Comparison of ENCODE assay signal across 1 cellular context in the genomic region with DNA sequence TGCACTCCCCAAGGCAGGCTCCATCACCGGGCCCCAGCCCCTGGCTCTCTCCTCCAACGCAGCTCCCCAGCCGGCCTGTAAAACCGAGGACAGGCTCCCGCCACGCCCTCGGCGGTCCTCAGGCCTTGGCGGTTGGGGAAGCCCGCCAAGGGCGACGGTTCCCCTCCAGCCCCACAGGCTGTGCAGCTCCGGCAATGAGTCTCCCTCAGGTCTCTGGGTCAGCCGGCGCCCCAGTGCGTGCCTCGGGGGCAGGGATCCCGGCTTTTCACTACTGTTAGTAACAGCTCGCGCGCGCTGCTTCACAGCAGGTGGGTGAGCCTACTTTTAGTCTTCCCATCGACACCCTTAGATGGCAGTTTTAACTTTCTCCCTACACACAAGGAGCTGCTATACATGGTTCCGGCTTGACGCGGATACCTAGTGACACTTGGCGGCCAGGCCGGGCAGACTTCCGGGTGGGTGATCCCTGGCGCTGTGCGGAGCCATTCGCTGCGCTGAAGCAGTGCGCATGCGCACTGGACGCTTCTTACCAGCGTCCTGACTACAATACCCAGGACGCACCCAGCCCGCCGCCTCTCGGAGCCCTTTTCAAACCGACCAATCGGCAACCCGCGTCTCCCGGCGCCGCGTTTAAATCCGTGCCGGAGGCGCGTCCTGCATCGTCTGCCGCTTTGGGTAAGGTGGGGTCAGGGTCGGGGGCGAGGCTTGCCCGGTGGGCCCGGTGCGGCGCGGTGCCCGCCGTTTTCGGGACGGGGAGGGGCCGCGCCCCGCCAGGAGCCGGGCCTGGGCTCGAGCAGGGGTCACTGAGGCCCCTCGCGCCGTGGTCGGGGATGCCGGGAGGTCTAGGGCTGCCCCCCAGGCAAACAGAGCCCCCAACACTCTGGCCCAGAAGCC.
A peak's percentile ranks its signal among the peaks of the same experiment; 100 is the strongest.
TF ChIP-seq lines count a peak whose summit lies in the region.

A gene with protein sequence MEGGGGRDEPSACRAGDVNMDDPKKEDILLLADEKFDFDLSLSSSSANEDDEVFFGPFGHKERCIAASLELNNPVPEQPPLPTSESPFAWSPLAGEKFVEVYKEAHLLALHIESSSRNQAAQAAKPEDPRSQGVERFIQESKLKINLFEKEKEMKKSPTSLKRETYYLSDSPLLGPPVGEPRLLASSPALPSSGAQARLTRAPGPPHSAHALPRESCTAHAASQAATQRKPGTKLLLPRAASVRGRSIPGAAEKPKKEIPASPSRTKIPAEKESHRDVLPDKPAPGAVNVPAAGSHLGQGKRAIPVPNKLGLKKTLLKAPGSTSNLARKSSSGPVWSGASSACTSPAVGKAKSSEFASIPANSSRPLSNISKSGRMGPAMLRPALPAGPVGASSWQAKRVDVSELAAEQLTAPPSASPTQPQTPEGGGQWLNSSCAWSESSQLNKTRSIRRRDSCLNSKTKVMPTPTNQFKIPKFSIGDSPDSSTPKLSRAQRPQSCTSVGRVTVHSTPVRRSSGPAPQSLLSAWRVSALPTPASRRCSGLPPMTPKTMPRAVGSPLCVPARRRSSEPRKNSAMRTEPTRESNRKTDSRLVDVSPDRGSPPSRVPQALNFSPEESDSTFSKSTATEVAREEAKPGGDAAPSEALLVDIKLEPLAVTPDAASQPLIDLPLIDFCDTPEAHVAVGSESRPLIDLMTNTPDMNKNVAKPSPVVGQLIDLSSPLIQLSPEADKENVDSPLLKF (plus strand): TSS at position 614 of the 894 bp plus-strand sequence. CDS start 531 bp downstream, outside the sequence.

TF ChIP-seq in HepG2, 621 proteins besides CTCF, POLR2A, EP300 and RAD21 (continued from another document):
- peak; percentile 80 for TF ChIP-seq YY1 (IDR thresholded peaks at IDR 0.05; ENCODE audit: insufficient read depth, insufficient replicate concordance, low read depth, low read length)
- peak; percentile 51 for TF ChIP-seq GABPA (IDR thresholded peaks at IDR 0.05; ENCODE audit: low read depth, low read length)
- TF ChIP-seq GABPA (CRISPR knock-in tag; IDR thresholded peaks at IDR 0.05; ENCODE audit: low read depth) = peak; percentile 85
- TF ChIP-seq, protein P1, sequence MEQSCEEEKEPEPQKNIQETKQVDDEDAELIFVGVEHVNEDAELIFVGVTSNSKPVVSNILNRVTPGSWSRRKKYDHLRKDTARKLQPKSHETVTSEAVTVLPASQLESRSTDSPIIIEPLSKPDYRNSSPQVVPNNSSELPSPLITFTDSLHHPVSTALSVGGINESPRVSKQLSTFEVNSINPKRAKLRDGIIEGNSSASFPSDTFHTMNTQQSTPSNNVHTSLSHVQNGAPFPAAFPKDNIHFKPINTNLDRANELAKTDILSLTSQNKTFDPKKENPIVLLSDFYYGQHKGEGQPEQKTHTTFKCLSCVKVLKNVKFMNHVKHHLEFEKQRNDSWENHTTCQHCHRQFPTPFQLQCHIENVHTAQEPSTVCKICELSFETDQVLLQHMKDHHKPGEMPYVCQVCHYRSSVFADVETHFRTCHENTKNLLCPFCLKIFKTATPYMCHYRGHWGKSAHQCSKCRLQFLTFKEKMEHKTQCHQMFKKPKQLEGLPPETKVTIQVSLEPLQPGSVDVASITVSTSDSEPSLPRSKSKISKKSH (CRISPR knock-in tag; IDR thresholded peaks at IDR 0.05; ENCODE audit: borderline replicate concordance) = no peak
- TF ChIP-seq, protein P2, sequence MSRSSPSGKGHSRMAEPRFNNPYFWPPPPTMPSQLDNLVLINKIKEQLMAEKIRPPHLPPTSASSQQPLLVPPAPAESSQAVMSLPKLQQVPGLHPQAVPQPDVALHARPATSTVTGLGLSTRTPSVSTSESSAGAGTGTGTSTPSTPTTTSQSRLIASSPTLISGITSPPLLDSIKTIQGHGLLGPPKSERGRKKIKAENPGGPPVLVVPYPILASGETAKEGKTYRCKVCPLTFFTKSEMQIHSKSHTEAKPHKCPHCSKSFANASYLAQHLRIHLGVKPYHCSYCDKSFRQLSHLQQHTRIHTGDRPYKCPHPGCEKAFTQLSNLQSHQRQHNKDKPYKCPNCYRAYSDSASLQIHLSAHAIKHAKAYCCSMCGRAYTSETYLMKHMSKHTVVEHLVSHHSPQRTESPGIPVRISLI (CRISPR knock-in tag; IDR thresholded peaks at IDR 0.05; ENCODE audit: borderline replicate concordance) = no peak
- TF ChIP-seq SMC3 (IDR thresholded peaks at IDR 0.05; ENCODE audit: low read length) = no peak
- TF ChIP-seq, protein P3, sequence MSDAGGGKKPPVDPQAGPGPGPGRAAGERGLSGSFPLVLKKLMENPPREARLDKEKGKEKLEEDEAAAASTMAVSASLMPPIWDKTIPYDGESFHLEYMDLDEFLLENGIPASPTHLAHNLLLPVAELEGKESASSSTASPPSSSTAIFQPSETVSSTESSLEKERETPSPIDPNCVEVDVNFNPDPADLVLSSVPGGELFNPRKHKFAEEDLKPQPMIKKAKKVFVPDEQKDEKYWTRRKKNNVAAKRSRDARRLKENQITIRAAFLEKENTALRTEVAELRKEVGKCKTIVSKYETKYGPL (CRISPR knock-in tag; IDR thresholded peaks at IDR 0.05) = no peak
- TF ChIP-seq, protein P4, sequence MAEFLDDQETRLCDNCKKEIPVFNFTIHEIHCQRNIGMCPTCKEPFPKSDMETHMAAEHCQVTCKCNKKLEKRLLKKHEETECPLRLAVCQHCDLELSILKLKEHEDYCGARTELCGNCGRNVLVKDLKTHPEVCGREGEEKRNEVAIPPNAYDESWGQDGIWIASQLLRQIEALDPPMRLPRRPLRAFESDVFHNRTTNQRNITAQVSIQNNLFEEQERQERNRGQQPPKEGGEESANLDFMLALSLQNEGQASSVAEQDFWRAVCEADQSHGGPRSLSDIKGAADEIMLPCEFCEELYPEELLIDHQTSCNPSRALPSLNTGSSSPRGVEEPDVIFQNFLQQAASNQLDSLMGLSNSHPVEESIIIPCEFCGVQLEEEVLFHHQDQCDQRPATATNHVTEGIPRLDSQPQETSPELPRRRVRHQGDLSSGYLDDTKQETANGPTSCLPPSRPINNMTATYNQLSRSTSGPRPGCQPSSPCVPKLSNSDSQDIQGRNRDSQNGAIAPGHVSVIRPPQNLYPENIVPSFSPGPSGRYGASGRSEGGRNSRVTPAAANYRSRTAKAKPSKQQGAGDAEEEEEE (CRISPR knock-in tag; IDR thresholded peaks at IDR 0.05; ENCODE audit: borderline replicate concordance) = no peak
- peak; percentile 88 for TF ChIP-seq AGO1 (IDR thresholded peaks at IDR 0.05; ENCODE audit: low read depth, low read length, poor library complexity, severe bottlenecking)
- no peak for TF ChIP-seq ZNF883 (CRISPR knock-in tag; IDR thresholded peaks at IDR 0.05; ENCODE audit: not compliant biosample characterization)
- no peak for TF ChIP-seq ZFP82 (CRISPR knock-in tag; IDR thresholded peaks at IDR 0.05; ENCODE audit: borderline replicate concordance)
- peak; percentile 93; the same call in 1 of the 2 replicates for TF ChIP-seq ZFYVE20 (CRISPR knock-in tag; IDR thresholded peaks at IDR 0.05; ENCODE audit: borderline replicate concordance, low read depth)
- no peak for TF ChIP-seq CHD4 (IDR thresholded peaks at IDR 0.05; ENCODE audit: borderline replicate concordance, low read length)
- TF ChIP-seq, protein P5, sequence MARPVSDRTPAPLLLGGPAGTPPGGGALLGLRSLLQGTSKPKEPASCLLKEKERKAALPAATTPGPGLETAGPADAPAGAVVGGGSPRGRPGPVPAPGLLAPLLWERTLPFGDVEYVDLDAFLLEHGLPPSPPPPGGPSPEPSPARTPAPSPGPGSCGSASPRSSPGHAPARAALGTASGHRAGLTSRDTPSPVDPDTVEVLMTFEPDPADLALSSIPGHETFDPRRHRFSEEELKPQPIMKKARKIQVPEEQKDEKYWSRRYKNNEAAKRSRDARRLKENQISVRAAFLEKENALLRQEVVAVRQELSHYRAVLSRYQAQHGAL (CRISPR knock-in tag; IDR thresholded peaks at IDR 0.05; ENCODE audit: not compliant biosample characterization) = no peak
- peak; percentile 86 for TF ChIP-seq KDM5B (CRISPR knock-in tag; IDR thresholded peaks at IDR 0.05; ENCODE audit: borderline replicate concordance)
- TF ChIP-seq, protein P6, sequence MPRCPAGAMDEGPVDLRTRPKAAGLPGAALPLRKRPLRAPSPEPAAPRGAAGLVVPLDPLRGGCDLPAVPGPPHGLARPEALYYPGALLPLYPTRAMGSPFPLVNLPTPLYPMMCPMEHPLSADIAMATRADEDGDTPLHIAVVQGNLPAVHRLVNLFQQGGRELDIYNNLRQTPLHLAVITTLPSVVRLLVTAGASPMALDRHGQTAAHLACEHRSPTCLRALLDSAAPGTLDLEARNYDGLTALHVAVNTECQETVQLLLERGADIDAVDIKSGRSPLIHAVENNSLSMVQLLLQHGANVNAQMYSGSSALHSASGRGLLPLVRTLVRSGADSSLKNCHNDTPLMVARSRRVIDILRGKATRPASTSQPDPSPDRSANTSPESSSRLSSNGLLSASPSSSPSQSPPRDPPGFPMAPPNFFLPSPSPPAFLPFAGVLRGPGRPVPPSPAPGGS (CRISPR knock-in tag; IDR thresholded peaks at IDR 0.05) = no peak
- TF ChIP-seq, protein P7, sequence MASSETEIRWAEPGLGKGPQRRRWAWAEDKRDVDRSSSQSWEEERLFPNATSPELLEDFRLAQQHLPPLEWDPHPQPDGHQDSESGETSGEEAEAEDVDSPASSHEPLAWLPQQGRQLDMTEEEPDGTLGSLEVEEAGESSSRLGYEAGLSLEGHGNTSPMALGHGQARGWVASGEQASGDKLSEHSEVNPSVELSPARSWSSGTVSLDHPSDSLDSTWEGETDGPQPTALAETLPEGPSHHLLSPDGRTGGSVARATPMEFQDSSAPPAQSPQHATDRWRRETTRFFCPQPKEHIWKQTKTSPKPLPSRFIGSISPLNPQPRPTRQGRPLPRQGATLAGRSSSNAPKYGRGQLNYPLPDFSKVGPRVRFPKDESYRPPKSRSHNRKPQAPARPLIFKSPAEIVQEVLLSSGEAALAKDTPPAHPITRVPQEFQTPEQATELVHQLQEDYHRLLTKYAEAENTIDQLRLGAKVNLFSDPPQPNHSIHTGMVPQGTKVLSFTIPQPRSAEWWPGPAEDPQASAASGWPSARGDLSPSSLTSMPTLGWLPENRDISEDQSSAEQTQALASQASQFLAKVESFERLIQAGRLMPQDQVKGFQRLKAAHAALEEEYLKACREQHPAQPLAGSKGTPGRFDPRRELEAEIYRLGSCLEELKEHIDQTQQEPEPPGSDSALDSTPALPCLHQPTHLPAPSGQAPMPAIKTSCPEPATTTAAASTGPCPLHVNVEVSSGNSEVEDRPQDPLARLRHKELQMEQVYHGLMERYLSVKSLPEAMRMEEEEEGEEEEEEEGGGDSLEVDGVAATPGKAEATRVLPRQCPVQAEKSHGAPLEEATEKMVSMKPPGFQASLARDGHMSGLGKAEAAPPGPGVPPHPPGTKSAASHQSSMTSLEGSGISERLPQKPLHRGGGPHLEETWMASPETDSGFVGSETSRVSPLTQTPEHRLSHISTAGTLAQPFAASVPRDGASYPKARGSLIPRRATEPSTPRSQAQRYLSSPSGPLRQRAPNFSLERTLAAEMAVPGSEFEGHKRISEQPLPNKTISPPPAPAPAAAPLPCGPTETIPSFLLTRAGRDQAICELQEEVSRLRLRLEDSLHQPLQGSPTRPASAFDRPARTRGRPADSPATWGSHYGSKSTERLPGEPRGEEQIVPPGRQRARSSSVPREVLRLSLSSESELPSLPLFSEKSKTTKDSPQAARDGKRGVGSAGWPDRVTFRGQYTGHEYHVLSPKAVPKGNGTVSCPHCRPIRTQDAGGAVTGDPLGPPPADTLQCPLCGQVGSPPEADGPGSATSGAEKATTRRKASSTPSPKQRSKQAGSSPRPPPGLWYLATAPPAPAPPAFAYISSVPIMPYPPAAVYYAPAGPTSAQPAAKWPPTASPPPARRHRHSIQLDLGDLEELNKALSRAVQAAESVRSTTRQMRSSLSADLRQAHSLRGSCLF (CRISPR knock-in tag; IDR thresholded peaks at IDR 0.05; ENCODE audit: borderline replicate concordance) = no peak
- TF ChIP-seq IRF2 (CRISPR knock-in tag; IDR thresholded peaks at IDR 0.05) = peak; percentile 21
- TF ChIP-seq TBX2 (CRISPR knock-in tag; IDR thresholded peaks at IDR 0.05; ENCODE audit: borderline replicate concordance) = no peak
- peak; percentile 90; the same call in 1 of the 2 replicates for TF ChIP-seq ZNF841 (CRISPR knock-in tag; IDR thresholded peaks at IDR 0.05; ENCODE audit: borderline replicate concordance)
- peak; percentile 23; the same call in 1 of the 2 replicates for TF ChIP-seq CAMTA2 (CRISPR knock-in tag; IDR thresholded peaks at IDR 0.05; ENCODE audit: borderline replicate concordance)
- TF ChIP-seq XBP1 (CRISPR knock-in tag; IDR thresholded peaks at IDR 0.05) = no peak
